In the genomic region with DNA sequence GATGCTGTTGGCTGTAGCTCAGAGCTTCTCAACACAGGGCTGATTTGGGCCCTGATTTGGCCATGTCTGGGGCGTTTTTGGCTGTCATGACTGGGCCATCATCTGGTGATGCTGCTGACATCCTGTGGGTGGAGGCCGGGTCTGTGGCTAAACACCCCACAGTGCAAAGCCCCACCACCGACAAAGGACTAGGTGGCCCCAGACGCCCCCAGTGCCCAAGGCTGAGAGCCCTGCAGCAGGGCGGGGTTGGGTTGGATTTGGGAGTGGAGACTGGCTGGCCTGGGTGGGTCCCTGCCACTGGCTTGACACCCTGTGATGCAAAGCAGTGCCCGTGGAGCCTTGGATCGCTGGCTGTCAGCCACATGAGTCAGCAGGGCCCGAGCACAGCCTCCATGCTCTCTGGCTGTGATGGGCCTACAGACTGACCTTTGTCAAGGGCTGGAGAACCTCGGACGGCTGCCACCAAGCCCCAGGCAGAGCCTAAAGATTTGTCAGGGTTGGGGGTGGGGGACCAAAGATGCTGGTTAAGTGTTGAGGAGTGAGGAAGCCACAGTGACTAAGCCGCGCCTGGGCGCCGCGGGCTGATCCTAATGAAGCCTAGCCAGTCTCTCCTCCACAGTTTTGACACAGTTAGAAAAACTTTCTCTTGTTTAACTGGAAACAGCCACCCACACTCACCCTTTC, we compare ENCODE assay signal across 9 cellular contexts. TPM values are rescaled to one million over a fixed set of nuclear protein-coding genes. Genes with fewer than 3 reads are reported as not detected.
DNase-seq lines count a peak whose midpoint lies in the region; ATAC-seq and TF ChIP-seq lines count a peak whose summit lies in the region.
"Had no signal": no experiment of that assay in that cellular context is flagged by ENCODE, and none has a peak within 500 bp of the region (broad histone marks: within the 10 kb centered on the region; RNA-seq: fewer than 3 reads in every experiment).

No MANE protein-coding gene starts in this region.

- H3K27ac ChIP-seq in hepatocyte = peak overlapping the region; percentile 80
- peak overlapping the region; percentile 41 for H3K27ac ChIP-seq in skeletal muscle tissue (ENCODE audit: low read depth, low read length)
- H3K27ac ChIP-seq: parathyroid adenoma had no signal

- ATAC-seq in HG02763 (IDR thresholded peaks at IDR 0.05; ENCODE audit: unreplicated experiment) (no peak), GM19467 (IDR thresholded peaks at IDR 0.05; ENCODE audit: unreplicated experiment) (no peak)

- peak; percentile 94 for DNase-seq in GM04503 (ENCODE audit: low read depth)
- DNase-seq in amniotic stem cell (lab: John Stamatoyannopoulos, UW) = peak; percentile 72
- peak; percentile 68 for DNase-seq in hepatocyte (ENCODE audit: low spot score)
- no peak for DNase-seq in type B pancreatic cell (ENCODE audit: extremely low spot score, unreplicated experiment)
- DNase-seq in stimulated activated CD4-positive, alpha-beta T cell treated with anti-CD3 and anti-CD28 coated beads, Interleukin-12 subunit alpha, Interleukin-12 subunit beta, amount 100 ng/mL, for 4 hours = no peak

- no peak overlapping the region for H3K4me3 ChIP-seq in hepatocyte
- H3K4me3 ChIP-seq in skeletal muscle tissue (ENCODE audit: low read length in 3 of 3) = no peak overlapping the region

- H3K9me2 ChIP-seq in hepatocyte (replicated peaks; ENCODE audit: insufficient read depth) = no peaks in the 10 kb centered on the region

- 62% methylated on average over 15 of the region's 15 CpGs for WGBS in hepatocyte (ENCODE audit: low lambda C conversion rate, missing lambda C conversion rate)

- peaks cover 15% of the 10 kb centered on the region for H3K4me1 Mint-ChIP-seq in type B pancreatic cell (ENCODE audit: unreplicated experiment)

- no peaks in the 10 kb centered on the region for H3K79me2 ChIP-seq in hepatocyte
- H3K79me2 ChIP-seq: parathyroid adenoma had no signal

- H3K9me3 ChIP-seq in hepatocyte (ENCODE audit: low read depth) = no peaks in the 10 kb centered on the region
- no peaks in the 10 kb centered on the region for H3K9me3 ChIP-seq in skeletal muscle tissue (ENCODE audit: control insufficient read depth in 3 of 3, low read length in 3 of 3)

- H3K9ac ChIP-seq in skeletal muscle tissue (ENCODE audit: low read depth in 1 of 3, low read length in 3 of 3) = no peak overlapping the region
- H3K9ac ChIP-seq: parathyroid adenoma had no signal

- H3K36me3 Mint-ChIP-seq in type B pancreatic cell = no peaks in the 10 kb centered on the region

- no peak overlapping the region for H3K27ac Mint-ChIP-seq in type B pancreatic cell

- H3K36me3 ChIP-seq in hepatocyte (replicated peaks; ENCODE audit: insufficient read depth, low read depth) (no peaks in the 10 kb centered on the region), skeletal muscle tissue (ENCODE audit: control insufficient read depth in 3 of 3, insufficient read depth in 3 of 3, low read length in 3 of 3) (no peaks in the 10 kb centered on the region)

- H3K27me3 ChIP-seq in hepatocyte (no peaks in the 10 kb centered on the region), skeletal muscle tissue (ENCODE audit: control insufficient read depth in 3 of 3, insufficient read depth in 3 of 3, low read length in 3 of 3) (peaks cover 0 to 11% (median 8%) of the 10 kb centered on the region in 3 donors)

- H3K9me3 Mint-ChIP-seq in type B pancreatic cell = no peaks in the 10 kb centered on the region

- no peak overlapping the region for H2AFZ ChIP-seq in hepatocyte
- H2AFZ ChIP-seq: parathyroid adenoma had no signal

- H3K27me3 Mint-ChIP-seq in type B pancreatic cell = peaks cover 26% of the 10 kb centered on the region

- peak overlapping the region; percentile 44 for H3K4me2 ChIP-seq in hepatocyte

- no peak overlapping the region for H3K4me3 Mint-ChIP-seq in type B pancreatic cell

- no peak for TF ChIP-seq CTCF in hepatocyte (IDR thresholded peaks at IDR 0.05; ENCODE audit: poor library complexity)
- TF ChIP-seq CTCF in type B pancreatic cell (conservative IDR thresholded peaks at IDR 0.05) = no peak

- H3K4me1 ChIP-seq in hepatocyte (ENCODE audit: insufficient read depth) (peaks cover 19% of the 10 kb centered on the region), skeletal muscle tissue (ENCODE audit: control insufficient read depth in 3 of 3, insufficient read depth in 3 of 3, low read length in 3 of 3) (peaks cover 2 to 6% (median 5%) of the 10 kb centered on the region in 3 donors)
- H3K4me1 ChIP-seq: parathyroid adenoma had no signal

- H4K20me1 ChIP-seq in hepatocyte (ENCODE audit: insufficient read depth, poor library complexity, severe bottlenecking) = no peaks in the 10 kb centered on the region

RNA-seq across cellular contexts. Expression of a gene that starts 28.3 kb away (rescaled TPM):
- 37.4 and 52.3 TPM in 2 replicates for total RNA-seq in hepatocyte
- 39.1 and 55.4 TPM in 2 replicates for polyA plus RNA-seq in hepatocyte
- total RNA-seq in skeletal muscle tissue = 2.1 TPM
- 0.52 and 6.9 TPM in 2 replicates for total RNA-seq in type B pancreatic cell (ENCODE audit: low replicate concordance)

Comparison
In these comparisons a context has a peak if more than half of its experiments do, and no peak if none do; other contexts are left out.
1. DNase-seq: peak in GM04503 (single experiment), amniotic stem cell (single experiment) and hepatocyte (single experiment); none in type B pancreatic cell (single experiment) and stimulated activated CD4-positive, alpha-beta T cell treated with anti-CD3 and anti-CD28 coated beads, Interleukin-12 subunit alpha, Interleukin-12 subunit beta, amount 100 ng/mL, for 4 hours (single experiment).